ENCODE assay signal across 1 cellular context in the genomic region with DNA sequence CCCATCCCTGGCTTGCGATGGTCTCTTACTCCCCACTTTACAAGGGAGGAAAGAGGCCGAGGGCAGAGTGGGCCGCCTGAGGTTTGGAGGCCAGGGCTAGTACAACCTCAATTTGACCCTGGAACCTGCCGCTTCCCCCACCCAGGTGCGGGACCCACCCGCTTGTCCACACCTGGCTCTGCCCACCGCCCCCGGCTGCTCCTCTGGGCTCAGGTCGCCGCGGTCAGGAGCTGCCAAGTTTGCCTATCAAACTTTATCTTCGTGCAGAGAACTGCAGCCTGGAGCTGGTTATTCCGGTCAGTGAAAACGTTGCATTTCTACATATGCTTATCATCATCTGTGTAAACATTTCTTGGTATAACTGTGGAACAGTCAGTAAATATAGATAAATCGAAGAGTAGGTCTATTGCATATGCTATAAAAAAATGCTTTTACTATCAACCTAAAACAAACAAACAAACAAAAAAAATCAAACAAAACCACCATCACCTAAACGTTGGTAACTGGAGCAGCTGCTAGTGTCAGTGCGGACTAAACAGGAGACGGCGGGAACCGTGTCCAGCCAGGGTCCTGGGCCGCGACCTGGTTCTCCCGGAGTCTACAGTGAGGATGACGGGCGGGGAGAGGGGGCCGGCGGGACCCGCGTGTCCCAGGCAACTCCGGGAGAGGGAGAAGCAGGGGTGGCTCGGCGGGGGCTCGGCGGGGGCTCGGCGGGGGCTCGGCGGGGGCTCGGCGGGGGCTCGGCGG.
TF ChIP-seq lines count a peak whose summit lies in the region.

No MANE protein-coding gene starts in this region.

TF ChIP-seq in K562, 482 proteins besides CTCF, POLR2A, EP300 and RAD21 (continued from another document and continues in another):
- TF ChIP-seq, protein P1, sequence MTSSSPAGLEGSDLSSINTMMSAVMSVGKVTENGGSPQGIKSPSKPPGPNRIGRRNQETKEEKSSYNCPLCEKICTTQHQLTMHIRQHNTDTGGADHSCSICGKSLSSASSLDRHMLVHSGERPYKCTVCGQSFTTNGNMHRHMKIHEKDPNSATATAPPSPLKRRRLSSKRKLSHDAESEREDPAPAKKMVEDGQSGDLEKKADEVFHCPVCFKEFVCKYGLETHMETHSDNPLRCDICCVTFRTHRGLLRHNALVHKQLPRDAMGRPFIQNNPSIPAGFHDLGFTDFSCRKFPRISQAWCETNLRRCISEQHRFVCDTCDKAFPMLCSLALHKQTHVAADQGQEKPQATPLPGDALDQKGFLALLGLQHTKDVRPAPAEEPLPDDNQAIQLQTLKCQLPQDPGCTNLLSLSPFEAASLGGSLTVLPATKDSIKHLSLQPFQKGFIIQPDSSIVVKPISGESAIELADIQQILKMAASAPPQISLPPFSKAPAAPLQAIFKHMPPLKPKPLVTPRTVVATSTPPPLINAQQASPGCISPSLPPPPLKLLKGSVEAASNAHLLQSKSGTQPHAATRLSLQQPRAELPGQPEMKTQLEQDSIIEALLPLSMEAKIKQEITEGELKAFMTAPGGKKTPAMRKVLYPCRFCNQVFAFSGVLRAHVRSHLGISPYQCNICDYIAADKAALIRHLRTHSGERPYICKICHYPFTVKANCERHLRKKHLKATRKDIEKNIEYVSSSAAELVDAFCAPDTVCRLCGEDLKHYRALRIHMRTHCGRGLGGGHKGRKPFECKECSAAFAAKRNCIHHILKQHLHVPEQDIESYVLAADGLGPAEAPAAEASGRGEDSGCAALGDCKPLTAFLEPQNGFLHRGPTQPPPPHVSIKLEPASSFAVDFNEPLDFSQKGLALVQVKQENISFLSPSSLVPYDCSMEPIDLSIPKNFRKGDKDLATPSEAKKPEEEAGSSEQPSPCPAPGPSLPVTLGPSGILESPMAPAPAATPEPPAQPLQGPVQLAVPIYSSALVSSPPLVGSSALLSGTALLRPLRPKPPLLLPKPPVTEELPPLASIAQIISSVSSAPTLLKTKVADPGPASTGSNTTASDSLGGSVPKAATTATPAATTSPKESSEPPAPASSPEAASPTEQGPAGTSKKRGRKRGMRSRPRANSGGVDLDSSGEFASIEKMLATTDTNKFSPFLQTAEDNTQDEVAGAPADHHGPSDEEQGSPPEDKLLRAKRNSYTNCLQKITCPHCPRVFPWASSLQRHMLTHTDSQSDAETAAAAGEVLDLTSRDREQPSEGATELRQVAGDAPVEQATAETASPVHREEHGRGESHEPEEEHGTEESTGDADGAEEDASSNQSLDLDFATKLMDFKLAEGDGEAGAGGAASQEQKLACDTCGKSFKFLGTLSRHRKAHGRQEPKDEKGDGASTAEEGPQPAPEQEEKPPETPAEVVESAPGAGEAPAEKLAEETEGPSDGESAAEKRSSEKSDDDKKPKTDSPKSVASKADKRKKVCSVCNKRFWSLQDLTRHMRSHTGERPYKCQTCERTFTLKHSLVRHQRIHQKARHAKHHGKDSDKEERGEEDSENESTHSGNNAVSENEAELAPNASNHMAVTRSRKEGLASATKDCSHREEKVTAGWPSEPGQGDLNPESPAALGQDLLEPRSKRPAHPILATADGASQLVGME (CRISPR knock-in tag; IDR thresholded peaks at IDR 0.05): no peak
- TF ChIP-seq HOXB6 (CRISPR knock-in tag; IDR thresholded peaks at IDR 0.05; ENCODE audit: borderline replicate concordance) (no peak), SETDB1 (IDR thresholded peaks at IDR 0.05; ENCODE audit: low read length) (no peak), NCOA1 (IDR thresholded peaks at IDR 0.05; ENCODE audit: low read depth) (peak; percentile 70), MYC (IDR thresholded peaks at IDR 0.05; ENCODE audit: low read depth, low read length) (no peak), MYC (CRISPR knock-in tag; IDR thresholded peaks at IDR 0.05; ENCODE audit: borderline replicate concordance, low read depth) (no peak), ATF1 (CRISPR knock-in tag; IDR thresholded peaks at IDR 0.05) (no peak), ATF1 (tag; IDR thresholded peaks at IDR 0.05) (peak; percentile 43), TOE1 (IDR thresholded peaks at IDR 0.05; ENCODE audit: borderline replicate concordance) (peak; percentile 65; the same call in 1 of the 2 replicates), TOE1 (CRISPR knock-in tag; IDR thresholded peaks at IDR 0.05; ENCODE audit: borderline replicate concordance, low read depth) (no peak), KDM1A (IDR thresholded peaks at IDR 0.05) (peak in 1 of 2 experiments; percentile 20; a peak in 2 of 4 replicates), TGIF2 (CRISPR knock-in tag; IDR thresholded peaks at IDR 0.05) (no peak), CGGBP1 (CRISPR knock-in tag; IDR thresholded peaks at IDR 0.05) (peak; percentile 82; the same call in 1 of the 2 replicates), HCFC1 (IDR thresholded peaks at IDR 0.05; ENCODE audit: low read depth, low read length) (peak; percentile 61), POLR3G (IDR thresholded peaks at IDR 0.05; ENCODE audit: extremely low read depth, insufficient read length, insufficient replicate concordance) (no peak), EP400 (IDR thresholded peaks at IDR 0.05) (peak; percentile 57), GTF3C2 (IDR thresholded peaks at IDR 0.05; ENCODE audit: borderline replicate concordance, extremely low read depth, insufficient read length) (no peak), YY1 (IDR thresholded peaks at IDR 0.05; ENCODE audit: borderline replicate concordance in 1 of 3, control insufficient read depth in 1 of 3, extremely low read depth in 1 of 3, insufficient read depth in 3 of 3, insufficient read length in 1 of 3, insufficient replicate concordance in 2 of 3, low read depth in 1 of 3, low read length in 2 of 3) (no peak), CBX1 (IDR thresholded peaks at IDR 0.05; ENCODE audit: low read depth) (no peak), CREBBP (IDR thresholded peaks at IDR 0.05; ENCODE audit: low read depth, low read length) (no peak), ZNF318 (IDR thresholded peaks at IDR 0.05; ENCODE audit: borderline replicate concordance in 1 of 2, low read depth in 1 of 2) (peak in 1 of 2 experiments; percentile 92; a peak in 2 of 4 replicates), CEBPG (CRISPR knock-in tag; IDR thresholded peaks at IDR 0.05) (no peak), CEBPG (tag; conservative IDR thresholded peaks at IDR 0.05 in 1 of 2, IDR thresholded peaks at IDR 0.05 in 1 of 2) (no peak), ARID3B (CRISPR knock-in tag; IDR thresholded peaks at IDR 0.05; ENCODE audit: borderline replicate concordance) (no peak), SIX5 (IDR thresholded peaks at IDR 0.05; ENCODE audit: borderline replicate concordance in 1 of 2, insufficient read depth in 1 of 2, low read depth in 1 of 2, low read length in 2 of 2) (0 out of 4 replicates have a peak, but pooled peaks of 1 of the 2 experiments have one; percentile 3), OTX1 (CRISPR knock-in tag; IDR thresholded peaks at IDR 0.05) (peak; percentile 67), PML (IDR thresholded peaks at IDR 0.05; ENCODE audit: low read length) (peak; percentile 99)
- TF ChIP-seq, protein P2, sequence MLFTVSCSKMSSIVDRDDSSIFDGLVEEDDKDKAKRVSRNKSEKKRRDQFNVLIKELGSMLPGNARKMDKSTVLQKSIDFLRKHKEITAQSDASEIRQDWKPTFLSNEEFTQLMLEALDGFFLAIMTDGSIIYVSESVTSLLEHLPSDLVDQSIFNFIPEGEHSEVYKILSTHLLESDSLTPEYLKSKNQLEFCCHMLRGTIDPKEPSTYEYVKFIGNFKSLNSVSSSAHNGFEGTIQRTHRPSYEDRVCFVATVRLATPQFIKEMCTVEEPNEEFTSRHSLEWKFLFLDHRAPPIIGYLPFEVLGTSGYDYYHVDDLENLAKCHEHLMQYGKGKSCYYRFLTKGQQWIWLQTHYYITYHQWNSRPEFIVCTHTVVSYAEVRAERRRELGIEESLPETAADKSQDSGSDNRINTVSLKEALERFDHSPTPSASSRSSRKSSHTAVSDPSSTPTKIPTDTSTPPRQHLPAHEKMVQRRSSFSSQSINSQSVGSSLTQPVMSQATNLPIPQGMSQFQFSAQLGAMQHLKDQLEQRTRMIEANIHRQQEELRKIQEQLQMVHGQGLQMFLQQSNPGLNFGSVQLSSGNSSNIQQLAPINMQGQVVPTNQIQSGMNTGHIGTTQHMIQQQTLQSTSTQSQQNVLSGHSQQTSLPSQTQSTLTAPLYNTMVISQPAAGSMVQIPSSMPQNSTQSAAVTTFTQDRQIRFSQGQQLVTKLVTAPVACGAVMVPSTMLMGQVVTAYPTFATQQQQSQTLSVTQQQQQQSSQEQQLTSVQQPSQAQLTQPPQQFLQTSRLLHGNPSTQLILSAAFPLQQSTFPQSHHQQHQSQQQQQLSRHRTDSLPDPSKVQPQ (CRISPR knock-in tag; IDR thresholded peaks at IDR 0.05; ENCODE audit: borderline replicate concordance): no peak
